26 cellular contexts compared by ENCODE assay signal in genomic region chr7:33055147-33055546, GRCh38. TPM values are rescaled to one million over a fixed set of nuclear protein-coding genes. Genes with fewer than 3 reads are reported as not detected.
DNase-seq lines count a peak whose midpoint lies in the region; ATAC-seq and TF ChIP-seq lines count a peak whose summit lies in the region.
"Had no signal": no experiment of that assay in that cellular context is flagged by ENCODE, and none has a peak within 500 bp of the region (broad histone marks: within the 10 kb centered on the region; RNA-seq: fewer than 3 reads in every experiment).

No MANE protein-coding gene starts in this region.

- H3K27ac ChIP-seq in RWPE1 = no peak overlapping the region
- H3K27ac ChIP-seq: BLaER1, dorsolateral prefrontal cortex had no signal

- H4K20me1 ChIP-seq in Loucy (ENCODE audit: insufficient read depth, low read length, poor library complexity, severe bottlenecking) = peaks cover 72% of the 10 kb centered on the region

- H3F3A ChIP-seq in Loucy (ENCODE audit: low read depth) = peaks cover 15% of the 10 kb centered on the region

- peaks cover 68% of the 10 kb centered on the region for H3K4me1 Mint-ChIP-seq in activated CD4-positive, alpha-beta T cell treated with anti-CD3 and anti-CD28 coated beads, Interleukin-2, amount 10 ng/mL, durations not matched to agents 7 days and 5 days
- peaks cover 59% of the 10 kb centered on the region for H3K4me1 Mint-ChIP-seq in central memory CD8-positive, alpha-beta T cell
- peaks cover 34 to 35% of the 10 kb centered on the region in 2 donors for H3K4me1 Mint-ChIP-seq in natural killer cell treated with Interleukin-12 subunit alpha and Interleukin-12 subunit beta and Interleukin-15 and Interleukin-18, amount 100 ng/mL, for 72 hours (ENCODE audit: low read depth in 2 of 2)

- no peak overlapping the region for H3K9ac ChIP-seq in Loucy (ENCODE audit: low read depth, low read length, poor library complexity, severe bottlenecking)
- H3K9ac ChIP-seq: BLaER1 had no signal

- no peak for DNase-seq in activated CD4-positive, alpha-beta T cell treated with anti-CD3 and anti-CD28 coated beads, Interleukin-2, amount 10 ng/mL, durations not matched to agents 7 days and 5 days
- no peak for DNase-seq in activated CD4-positive, alpha-beta T cell treated with anti-CD3 and anti-CD28 coated beads for 48 hours
- DNase-seq in central memory CD8-positive, alpha-beta T cell (ENCODE audit: low spot score in 2 of 2) = no peak
- DNase-seq in natural killer cell treated with Interleukin-12 subunit alpha and Interleukin-12 subunit beta and Interleukin-15 and Interleukin-18, amount 100 ng/mL, for 72 hours (ENCODE audit: low spot score) = no peak
- no peak for DNase-seq in RWPE1 (ENCODE audit: low spot score)
- no peak for DNase-seq in DMS153 treated with DMSO at 0.1 percent for 48 hours (lab: John Stamatoyannopoulos, UW; ENCODE audit: unreplicated experiment)
- no peak for DNase-seq in mucosa of descending colon
- DNase-seq: activated CD4-positive, alpha-beta T cell treated with anti-CD3 and anti-CD28 coated beads, Interleukin-2, amount 50 U/mL, for 48 hours; activated T-cell treated with anti-CD3 and anti-CD28 coated beads, Interleukin-2, amount 50 U/mL, for 48 hours; amygdala; caudate nucleus; dorsolateral prefrontal cortex; erythroblast; foreskin melanocyte; hypothalamus; islet precursor cell; MV-4-11; NCI-H1694; NCI-H2227 treated with DMSO at 0.1 percent for 48 hours; NCI-H82; right cardiac atrium; Right ventricle myocardium superior; substantia nigra had no signal

- H3K36me3 ChIP-seq in Loucy (ENCODE audit: insufficient read depth, low read length) (no peaks in the 10 kb centered on the region), mucosa of descending colon (ENCODE audit: low read depth) (no peaks in the 10 kb centered on the region)

- H3K27me3 Mint-ChIP-seq in activated CD4-positive, alpha-beta T cell treated with anti-CD3 and anti-CD28 coated beads, Interleukin-2, amount 10 ng/mL, durations not matched to agents 7 days and 5 days = no peaks in the 10 kb centered on the region
- no peaks in the 10 kb centered on the region for H3K27me3 Mint-ChIP-seq in central memory CD8-positive, alpha-beta T cell
- H3K27me3 Mint-ChIP-seq in natural killer cell treated with Interleukin-12 subunit alpha and Interleukin-12 subunit beta and Interleukin-15 and Interleukin-18, amount 100 ng/mL, for 72 hours = no peaks in the 10 kb centered on the region

- ATAC-seq in central memory CD8-positive, alpha-beta T cell (replicated peaks; ENCODE audit: extremely low read depth, poor library complexity, severe bottlenecking) = no peak
- ATAC-seq in natural killer cell treated with Interleukin-12 subunit alpha and Interleukin-12 subunit beta and Interleukin-15 and Interleukin-18, amount 100 ng/mL, for 72 hours = no peak
- ATAC-seq in mucosa of descending colon = no peak
- ATAC-seq: right cardiac atrium had no signal

- no peak overlapping the region for H2AFZ ChIP-seq in Loucy (ENCODE audit: low read length)

- H3K36me3 Mint-ChIP-seq in activated CD4-positive, alpha-beta T cell treated with anti-CD3 and anti-CD28 coated beads, Interleukin-2, amount 10 ng/mL, durations not matched to agents 7 days and 5 days (ENCODE audit: low read depth) = peaks cover 18% of the 10 kb centered on the region
- peaks cover 1% of the 10 kb centered on the region for H3K36me3 Mint-ChIP-seq in central memory CD8-positive, alpha-beta T cell (ENCODE audit: insufficient read depth)
- no peaks in the 10 kb centered on the region for H3K36me3 Mint-ChIP-seq in natural killer cell treated with Interleukin-12 subunit alpha and Interleukin-12 subunit beta and Interleukin-15 and Interleukin-18, amount 100 ng/mL, for 72 hours

- peak overlapping the region; percentile 81 for H3K27ac Mint-ChIP-seq in activated CD4-positive, alpha-beta T cell treated with anti-CD3 and anti-CD28 coated beads, Interleukin-2, amount 10 ng/mL, durations not matched to agents 7 days and 5 days
- peak overlapping the region; percentile 85 for H3K27ac Mint-ChIP-seq in central memory CD8-positive, alpha-beta T cell (ENCODE audit: low read depth)
- H3K27ac Mint-ChIP-seq in natural killer cell treated with Interleukin-12 subunit alpha and Interleukin-12 subunit beta and Interleukin-15 and Interleukin-18, amount 100 ng/mL, for 72 hours = peak overlapping the region; percentile 57 to 68

- TF ChIP-seq CTCF in Loucy (conservative IDR thresholded peaks at IDR 0.05; ENCODE audit: low read length) (no peak), RWPE1 (conservative IDR thresholded peaks at IDR 0.05; ENCODE audit: low read depth) (no peak), mucosa of descending colon (IDR thresholded peaks at IDR 0.05) (no peak)

- H3K4me3 Mint-ChIP-seq in activated CD4-positive, alpha-beta T cell treated with anti-CD3 and anti-CD28 coated beads, Interleukin-2, amount 10 ng/mL, durations not matched to agents 7 days and 5 days = no peak overlapping the region
- H3K4me3 Mint-ChIP-seq in central memory CD8-positive, alpha-beta T cell = no peak overlapping the region
- H3K4me3 Mint-ChIP-seq in natural killer cell treated with Interleukin-12 subunit alpha and Interleukin-12 subunit beta and Interleukin-15 and Interleukin-18, amount 100 ng/mL, for 72 hours = no peak overlapping the region

- H3K79me2 ChIP-seq in Loucy (ENCODE audit: insufficient read depth, low read length) = peaks cover 89% of the 10 kb centered on the region

- no peaks in the 10 kb centered on the region for H3K27me3 ChIP-seq in Loucy (ENCODE audit: insufficient read depth, low read length, poor library complexity, severe bottlenecking)
- H3K27me3 ChIP-seq: BLaER1, dorsolateral prefrontal cortex had no signal

- H3K4me3 ChIP-seq in Loucy (ENCODE audit: low read length, poor library complexity, severe bottlenecking) (peak overlapping the region; percentile 63), mucosa of descending colon (no peak overlapping the region)
- H3K4me3 ChIP-seq: BLaER1, dorsolateral prefrontal cortex, lung had no signal

- CTCF ChIA-PET in activated CD4-positive, alpha-beta T cell treated with anti-CD3 and anti-CD28 coated beads, Interleukin-2, amount 10 ng/mL, durations not matched to agents 7 days and 5 days (lab: Charles Lee) = interaction anchor here (0.6 to 1.2 kb wide), 4 partner anchors 17 to 705 kb away, joined by 3 read pairs; no protein-coding TSS in a partner anchor
- CTCF ChIA-PET in RWPE1 (lab: Yijun Ruan, JAX) = interaction anchor here (0.7 kb wide), 1 partner anchor 53 kb away, joined by 3 read pairs; no protein-coding TSS in a partner anchor

- H3K9me2 ChIP-seq in Loucy (replicated peaks; ENCODE audit: low read depth, low read length) = no peaks in the 10 kb centered on the region

- peak overlapping the region; percentile 76 for H3K4me2 ChIP-seq in Loucy (ENCODE audit: low read depth, low read length, poor library complexity, severe bottlenecking)
- H3K4me2 ChIP-seq: BLaER1 had no signal

- H3K9me3 ChIP-seq in Loucy (ENCODE audit: insufficient read depth, low read depth, low read length) = no peaks in the 10 kb centered on the region
- H3K9me3 ChIP-seq in mucosa of descending colon = no peaks in the 10 kb centered on the region
- H3K9me3 ChIP-seq: BLaER1 had no signal

- POLR2A ChIA-PET in activated CD4-positive, alpha-beta T cell treated with anti-CD3 and anti-CD28 coated beads, Interleukin-2, amount 10 ng/mL, durations not matched to agents 7 days and 5 days (lab: Charles Lee) = no interaction called here
- POLR2A ChIA-PET in RWPE1 (lab: Yijun Ruan, JAX; ENCODE audit: low non-redundant PET) = no interaction called here

- peaks cover 72% of the 10 kb centered on the region for H3K4me1 ChIP-seq in Loucy (ENCODE audit: insufficient read depth, low read length, poor library complexity, severe bottlenecking)
- peaks cover 16% of the 10 kb centered on the region for H3K4me1 ChIP-seq in mucosa of descending colon (ENCODE audit: low read depth)

- H3K9me3 Mint-ChIP-seq in activated CD4-positive, alpha-beta T cell treated with anti-CD3 and anti-CD28 coated beads, Interleukin-2, amount 10 ng/mL, durations not matched to agents 7 days and 5 days = no peaks in the 10 kb centered on the region
- no peaks in the 10 kb centered on the region for H3K9me3 Mint-ChIP-seq in central memory CD8-positive, alpha-beta T cell
- no peaks in the 10 kb centered on the region for H3K9me3 Mint-ChIP-seq in natural killer cell treated with Interleukin-12 subunit alpha and Interleukin-12 subunit beta and Interleukin-15 and Interleukin-18, amount 100 ng/mL, for 72 hours

- intact Hi-C loops in mucosa of descending colon (cut with DNase I, micrococcal nuclease) = no loop called here

RNA-seq across cellular contexts. Expression of gene NT5C3A, which starts 7.4 kb away (rescaled TPM):
- 10 to 100 TPM; 55.2 to 64.5 TPM for total RNA-seq in activated CD4-positive, alpha-beta T cell treated with anti-CD3 and anti-CD28 coated beads, Interleukin-2, amount 10 ng/mL, durations not matched to agents 7 days and 5 days
- total RNA-seq in natural killer cell treated with Interleukin-12 subunit alpha and Interleukin-12 subunit beta and Interleukin-15 and Interleukin-18, amount 100 ng/mL, for 72 hours = 10 to 100 TPM; 31.8 to 35.9 TPM
- total RNA-seq in mucosa of descending colon = 100 to 1,000 TPM in 1 of 3 donors, 10 to 100 TPM in 2; 62.1 to 107 (median 93.8) TPM

RNA-seq across cellular contexts. Expression of gene RP9, which starts 54.1 kb away (rescaled TPM):
- total RNA-seq in activated CD4-positive, alpha-beta T cell treated with anti-CD3 and anti-CD28 coated beads, Interleukin-2, amount 10 ng/mL, durations not matched to agents 7 days and 5 days = 10 to 100 TPM; 10.8 to 13.2 TPM
- 10 to 100 TPM; 16.2 to 22.0 TPM for total RNA-seq in natural killer cell treated with Interleukin-12 subunit alpha and Interleukin-12 subunit beta and Interleukin-15 and Interleukin-18, amount 100 ng/mL, for 72 hours
- 10 to 100 TPM; 10.8 to 12.2 (median 11.5) TPM for total RNA-seq in mucosa of descending colon
